ENCODE assay signal across 8 cellular contexts in the genomic region with DNA sequence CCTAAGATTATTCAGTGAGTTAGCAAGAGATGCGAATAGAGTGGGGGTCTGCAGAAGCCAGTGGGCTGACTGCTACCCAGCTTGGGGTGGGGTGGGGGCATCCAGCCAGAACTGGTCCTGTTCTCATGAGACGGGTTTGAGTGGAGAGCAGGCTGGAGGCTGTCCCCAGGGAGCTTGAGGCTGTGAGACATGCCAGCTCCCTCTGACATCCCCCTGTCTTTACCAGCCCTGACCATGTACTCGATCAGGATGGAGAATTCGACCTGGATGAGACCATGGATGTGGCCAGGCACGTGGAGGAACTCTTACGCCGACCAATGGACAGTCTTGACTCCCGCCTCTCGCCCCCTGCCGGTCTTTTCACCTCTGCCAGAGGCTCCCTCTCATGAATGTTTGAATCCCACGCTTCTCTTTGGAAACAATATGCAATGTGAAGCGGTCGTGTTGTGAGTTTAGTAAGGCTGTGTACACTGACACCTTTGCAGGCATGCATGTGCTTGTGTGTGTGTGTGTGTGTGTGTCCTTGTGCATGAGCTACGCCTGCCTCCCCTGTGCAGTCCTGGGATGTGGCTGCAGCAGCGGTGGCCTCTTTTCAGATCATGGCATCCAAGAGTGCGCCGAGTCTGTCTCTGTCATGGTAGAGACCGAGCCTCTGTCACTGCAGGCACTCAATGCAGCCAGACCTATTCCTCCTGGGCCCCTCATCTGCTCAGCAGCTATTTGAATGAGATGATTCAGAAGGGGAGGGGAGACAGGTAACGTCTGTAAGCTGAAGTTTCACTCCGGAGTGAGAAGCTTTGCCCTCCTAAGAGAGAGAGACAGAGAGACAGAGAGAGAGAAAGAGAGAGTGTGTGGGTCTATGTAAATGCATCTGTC. TPM values are rescaled to one million over a fixed set of nuclear protein-coding genes. Genes with fewer than 3 reads are reported as not detected.
DNase-seq lines count a peak whose midpoint lies in the region; ATAC-seq and TF ChIP-seq lines count a peak whose summit lies in the region.

No MANE protein-coding gene starts in this region.

- no peaks in the 10 kb centered on the region for H3K9me3 ChIP-seq in cardiac muscle cell (ENCODE audit: low read depth)
- no peaks in the 10 kb centered on the region for H3K9me3 ChIP-seq in adrenal gland (replicated peaks in 1 of 3)
- no peaks in the 10 kb centered on the region for H3K9me3 ChIP-seq in lower lobe of right lung
- H3K9me3 ChIP-seq in upper lobe of left lung: no peaks in the 10 kb centered on the region

- 63 to 77% (median 65%) methylated on average over 18 to 20 of the region's 20 CpGs for WGBS in adrenal gland, 4 donors
- WGBS in upper lobe of left lung, 2 donors: 77 to 82% methylated on average over 16 to 20 of the region's 20 CpGs

- intact Hi-C loops in Right ventricle myocardium inferior (cut with DNase I) (no loop called here), adrenal gland (cut with DNase I) (loop anchor here in 1 of 2 donors (10.0 kb wide), 1 partner anchor 214 kb away; no protein-coding TSS in a partner anchor), lower lobe of right lung (cut with DNase I) (loop anchor here (10.0 kb wide), 1 partner anchor 204 kb away; no protein-coding TSS in a partner anchor)

- DNase-seq in cardiac muscle cell (ENCODE audit: low read depth in 1 of 2, low spot score in 1 of 2) (no peak), Right ventricle myocardium inferior (ENCODE audit: missing footprints) (no peak), adrenal gland (peak in 1 of 7 donors; percentile 24), lower lobe of right lung (no peak), upper lobe of left lung (no peak), NCI-H2081 (lab: John Stamatoyannopoulos, UW) (no peak), AG08396 (ENCODE audit: low spot score) (no peak)

- peak; percentile 18 for TF ChIP-seq CTCF in cardiac muscle cell (IDR thresholded peaks at IDR 0.05; ENCODE audit: low read depth, low read length)
- no peak for TF ChIP-seq CTCF in adrenal gland (IDR thresholded peaks at IDR 0.05)
- TF ChIP-seq CTCF in lower lobe of right lung (IDR thresholded peaks at IDR 0.05): no peak
- TF ChIP-seq CTCF in upper lobe of left lung (IDR thresholded peaks at IDR 0.05): no peak

- H3K4me3 ChIP-seq in cardiac muscle cell: no peak overlapping the region
- H3K4me3 ChIP-seq in adrenal gland: no peak overlapping the region
- no peak overlapping the region for H3K4me3 ChIP-seq in lower lobe of right lung
- H3K4me3 ChIP-seq in upper lobe of left lung: no peak overlapping the region

- H3K4me1 ChIP-seq in cardiac muscle cell (ENCODE audit: low read depth) (peaks cover 21% of the 10 kb centered on the region), adrenal gland (replicated peaks in 1 of 2) (peaks cover 36 to 64% of the 10 kb centered on the region in 2 donors), lower lobe of right lung (peaks cover 40% of the 10 kb centered on the region), upper lobe of left lung (peaks cover 34 to 50% (median 46%) of the 10 kb centered on the region in 4 donors)

- no peak for TF ChIP-seq EP300 in upper lobe of left lung (IDR thresholded peaks at IDR 0.05)

- TF ChIP-seq POLR2A in adrenal gland (IDR thresholded peaks at IDR 0.05) (no peak), upper lobe of left lung (IDR thresholded peaks at IDR 0.05) (no peak)

- H3K36me3 ChIP-seq in cardiac muscle cell (peaks cover 2% of the 10 kb centered on the region), adrenal gland (replicated peaks in 1 of 2) (peaks cover 0 to 84% of the 10 kb centered on the region in 2 donors), lower lobe of right lung (peaks cover 87% of the 10 kb centered on the region), upper lobe of left lung (peaks cover 28 to 90% (median 71%) of the 10 kb centered on the region in 4 donors)

- H3K27me3 ChIP-seq in cardiac muscle cell (no peaks in the 10 kb centered on the region), adrenal gland (no peaks in the 10 kb centered on the region), lower lobe of right lung (ENCODE audit: low read depth) (no peaks in the 10 kb centered on the region), upper lobe of left lung (no peaks in the 10 kb centered on the region)

- ATAC-seq in Right ventricle myocardium inferior (no peak), lower lobe of right lung (peak in 1 of 2 donors; percentile 0), upper lobe of left lung (ENCODE audit: low FRiP score in 2 of 2) (no peak), HG03045 (IDR thresholded peaks at IDR 0.05; ENCODE audit: unreplicated experiment) (no peak)

- H3K27ac ChIP-seq in cardiac muscle cell (peak overlapping the region; percentile 59), adrenal gland (peak overlapping the region; percentile 81 to 96 (median 90)), lower lobe of right lung (peak overlapping the region; percentile 71), upper lobe of left lung (peak overlapping the region; percentile 32 to 80 (median 75))

RNA-seq across cellular contexts. Expression of gene STAT5A, which starts 22.2 kb away (rescaled TPM):
- total RNA-seq in cardiac muscle cell (6.8 and 12.2 TPM in 2 replicates), Right ventricle myocardium inferior (14.6 TPM), adrenal gland (100 to 1,000 TPM in 4 of 8 donors, 10 to 100 TPM in 4; 39.9 to 169 (median 102) TPM), lower lobe of right lung (53.3 TPM), upper lobe of left lung (100 to 1,000 TPM in 1 of 6 donors, 10 to 100 TPM in 5; 33.7 to 119 (median 70.3) TPM)
- polyA plus RNA-seq in cardiac muscle cell (8.2 and 9.7 TPM in 2 replicates), adrenal gland (10 to 100 TPM; 22.6 to 51.4 (median 39.2) TPM)

RNA-seq across cellular contexts. Expression of gene STAT5B, which starts 34.3 kb away (rescaled TPM):
- total RNA-seq in cardiac muscle cell (35.8 and 62.4 TPM in 2 replicates), Right ventricle myocardium inferior (32.9 TPM), adrenal gland (100 to 1,000 TPM in 6 of 8 donors, 10 to 100 TPM in 2; 79.0 to 128 (median 114) TPM), lower lobe of right lung (67.9 TPM), upper lobe of left lung (100 to 1,000 TPM in 1 of 6 donors, 10 to 100 TPM in 5; 48.6 to 115 (median 66.3) TPM)
- polyA plus RNA-seq in cardiac muscle cell (26.8 and 45.1 TPM in 2 replicates), adrenal gland (10 to 100 TPM; 44.7 to 70.6 (median 58.1) TPM)
